In genomic region chr7:4182605-4183300, GRCh38 we compare ENCODE assay signal across 22 cellular contexts.
DNase-seq lines count a peak whose midpoint lies in the region; ATAC-seq and TF ChIP-seq lines count a peak whose summit lies in the region.
"Had no signal": no experiment of that assay in that cellular context is flagged by ENCODE, and none has a peak within 500 bp of the region (broad histone marks: within the 10 kb centered on the region; RNA-seq: fewer than 3 reads in every experiment).

No MANE protein-coding gene starts in this region.

- no peaks in the 10 kb centered on the region for H3K36me3 ChIP-seq in rectal smooth muscle tissue (ENCODE audit: control insufficient read depth, insufficient read depth, low read length)
- H3K36me3 ChIP-seq in thyroid gland = no peaks in the 10 kb centered on the region
- H3K36me3 ChIP-seq: BE2C; BLaER1 treated with 17β-estradiol and CSF1 and Interleukin-3, amounts not matched to agents 10 nM and 100 nM had no signal

- peaks cover 17% of the 10 kb centered on the region for H3K4me1 ChIP-seq in rectal smooth muscle tissue (ENCODE audit: control insufficient read depth, insufficient read depth, low read length)
- no peaks in the 10 kb centered on the region for H3K4me1 ChIP-seq in thyroid gland
- H3K4me1 ChIP-seq: A549, BE2C had no signal

- peaks cover 23% of the 10 kb centered on the region for H3K9me3 Mint-ChIP-seq in glutamatergic neuron (ENCODE audit: unreplicated experiment)
- H3K9me3 Mint-ChIP-seq: CD4-positive, alpha-beta T cell had no signal

- H3K4me1 Mint-ChIP-seq in glutamatergic neuron (ENCODE audit: low read depth, unreplicated experiment) = peaks cover 8% of the 10 kb centered on the region
- H3K4me1 Mint-ChIP-seq: CD14-positive monocyte; CD8-positive, alpha-beta memory T cell had no signal

- TF ChIP-seq CTCF in glutamatergic neuron (IDR thresholded peaks at IDR 0.05; ENCODE audit: partially characterized antibody, unreplicated experiment) (no peak), thyroid gland (IDR thresholded peaks at IDR 0.05) (no peak)

- peak; percentile 45 for DNase-seq in NCI-H2171 treated with DMSO at 0.1 percent for 48 hours (lab: John Stamatoyannopoulos, UW)
- no peak for DNase-seq in NCI-H2171 (lab: John Stamatoyannopoulos, UW)
- peak; percentile 34 for DNase-seq in NCI-H524 treated with DMSO at 0.1 percent for 48 hours (lab: John Stamatoyannopoulos, UW)
- DNase-seq in glutamatergic neuron = no peak
- no peak for DNase-seq in thyroid gland
- DNase-seq in NCI-H2029 treated with DMSO at 0.1 percent for 48 hours (lab: John Stamatoyannopoulos, UW) = no peak
- DNase-seq: 8988T; ACHN; AML-193; BE2C; CD4-positive, alpha-beta T cell; DMS153; DND-41; GM23248; H7; HCEC 1CT had no signal

- no peak for ATAC-seq in GM21390 (IDR thresholded peaks at IDR 0.05; ENCODE audit: unreplicated experiment)
- ATAC-seq: A549 had no signal

- H3K27me3 Mint-ChIP-seq in glutamatergic neuron (ENCODE audit: unreplicated experiment) = peaks cover 22% of the 10 kb centered on the region
- H3K27me3 Mint-ChIP-seq: CD4-positive, alpha-beta T cell; CD8-positive, alpha-beta memory T cell had no signal

- no peaks in the 10 kb centered on the region for H3K9me3 ChIP-seq in thyroid gland
- H3K9me3 ChIP-seq: BE2C had no signal

- peaks cover 4% of the 10 kb centered on the region for H3K36me3 Mint-ChIP-seq in glutamatergic neuron (ENCODE audit: unreplicated experiment)
- H3K36me3 Mint-ChIP-seq: CD14-positive monocyte; CD8-positive, alpha-beta memory T cell had no signal

- H3K27me3 ChIP-seq in rectal smooth muscle tissue (ENCODE audit: control insufficient read depth, insufficient read depth, low read length) (no peaks in the 10 kb centered on the region), thyroid gland (no peaks in the 10 kb centered on the region)
- H3K27me3 ChIP-seq: BE2C; BLaER1 treated with 17β-estradiol and CSF1 and Interleukin-3, amounts not matched to agents 10 nM and 100 nM had no signal

- H3K27ac Mint-ChIP-seq in glutamatergic neuron (ENCODE audit: unreplicated experiment) = peak overlapping the region; percentile 33
- H3K27ac Mint-ChIP-seq: CD14-positive monocyte; CD4-positive, alpha-beta T cell had no signal

- no peak overlapping the region for H3K9ac ChIP-seq in rectal smooth muscle tissue (ENCODE audit: low read length)
- H3K9ac ChIP-seq: BLaER1 treated with 17β-estradiol and CSF1 and Interleukin-3, amounts not matched to agents 10 nM and 100 nM; GM23248 had no signal

- TF ChIP-seq POLR2A in thyroid gland (IDR thresholded peaks at IDR 0.05) = no peak

- WGBS in thyroid gland, 2 donors = 85 to 95% methylated on average over 7 to 10 of the region's 10 CpGs

- no peak overlapping the region for H3K4me3 ChIP-seq in rectal smooth muscle tissue (ENCODE audit: low read length)
- no peak overlapping the region for H3K4me3 ChIP-seq in thyroid gland (replicated peaks in 1 of 3)
- H3K4me3 ChIP-seq: A549; BLaER1 treated with 17β-estradiol and CSF1 and Interleukin-3, amounts not matched to agents 10 nM and 100 nM; GM23248 had no signal

- H3K4me3 Mint-ChIP-seq in glutamatergic neuron (ENCODE audit: unreplicated experiment) = no peak overlapping the region
- H3K4me3 Mint-ChIP-seq: CD14-positive monocyte; CD4-positive, alpha-beta T cell; CD8-positive, alpha-beta memory T cell had no signal

- intact Hi-C loops in thyroid gland (cut with DNase I) = no loop called here

- H3K27ac ChIP-seq in rectal smooth muscle tissue (ENCODE audit: low read depth, low read length) (peak overlapping the region; percentile 53), thyroid gland (no peak overlapping the region)
- H3K27ac ChIP-seq: A549; BLaER1 treated with 17β-estradiol and CSF1 and Interleukin-3, amounts not matched to agents 10 nM and 100 nM; GM23248 had no signal

Comparison
In these comparisons a context has a peak if more than half of its experiments do, and no peak if none do; other contexts are left out.
1. DNase-seq: peak in NCI-H2171 treated with DMSO at 0.1 percent for 48 hours (single experiment) and NCI-H524 treated with DMSO at 0.1 percent for 48 hours (single experiment); none in NCI-H2171 (single experiment), glutamatergic neuron (single experiment), thyroid gland (0 of 2) and NCI-H2029 treated with DMSO at 0.1 percent for 48 hours (single experiment).